1 cellular context compared by ENCODE assay signal in the genomic region with DNA sequence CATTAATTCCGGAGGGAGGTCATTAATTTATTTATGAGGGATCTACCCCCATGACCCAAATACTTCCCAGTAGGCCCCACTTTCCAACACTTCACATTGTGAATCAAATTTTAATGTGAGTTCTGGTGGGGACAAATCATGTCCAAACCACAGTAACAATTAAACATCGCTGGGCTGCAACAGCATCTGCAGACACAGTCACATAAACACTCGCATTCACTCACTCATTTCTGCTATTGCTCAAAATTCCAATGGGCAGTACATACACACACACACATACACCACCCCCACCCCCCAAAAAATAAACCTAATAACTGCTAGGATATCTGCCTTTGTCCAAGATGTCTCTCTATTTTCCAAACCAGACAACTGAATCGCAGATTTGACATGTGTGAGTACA.
TF ChIP-seq lines count a peak whose summit lies in the region.

No MANE protein-coding gene starts in this region.

TF ChIP-seq in IMR-90, 13 proteins besides CTCF, POLR2A, EP300 and RAD21 (continued from another document):
- TF ChIP-seq CEBPB (IDR thresholded peaks at IDR 0.05; ENCODE audit: low read depth, low read length) = no peak
- no peak for TF ChIP-seq MAZ (IDR thresholded peaks at IDR 0.05; ENCODE audit: borderline replicate concordance, low read depth, low read length)
- TF ChIP-seq CHD1 (IDR thresholded peaks at IDR 0.05; ENCODE audit: low read depth, low read length) = no peak
